ENCODE assay signal across 8 cellular contexts in the genomic region with DNA sequence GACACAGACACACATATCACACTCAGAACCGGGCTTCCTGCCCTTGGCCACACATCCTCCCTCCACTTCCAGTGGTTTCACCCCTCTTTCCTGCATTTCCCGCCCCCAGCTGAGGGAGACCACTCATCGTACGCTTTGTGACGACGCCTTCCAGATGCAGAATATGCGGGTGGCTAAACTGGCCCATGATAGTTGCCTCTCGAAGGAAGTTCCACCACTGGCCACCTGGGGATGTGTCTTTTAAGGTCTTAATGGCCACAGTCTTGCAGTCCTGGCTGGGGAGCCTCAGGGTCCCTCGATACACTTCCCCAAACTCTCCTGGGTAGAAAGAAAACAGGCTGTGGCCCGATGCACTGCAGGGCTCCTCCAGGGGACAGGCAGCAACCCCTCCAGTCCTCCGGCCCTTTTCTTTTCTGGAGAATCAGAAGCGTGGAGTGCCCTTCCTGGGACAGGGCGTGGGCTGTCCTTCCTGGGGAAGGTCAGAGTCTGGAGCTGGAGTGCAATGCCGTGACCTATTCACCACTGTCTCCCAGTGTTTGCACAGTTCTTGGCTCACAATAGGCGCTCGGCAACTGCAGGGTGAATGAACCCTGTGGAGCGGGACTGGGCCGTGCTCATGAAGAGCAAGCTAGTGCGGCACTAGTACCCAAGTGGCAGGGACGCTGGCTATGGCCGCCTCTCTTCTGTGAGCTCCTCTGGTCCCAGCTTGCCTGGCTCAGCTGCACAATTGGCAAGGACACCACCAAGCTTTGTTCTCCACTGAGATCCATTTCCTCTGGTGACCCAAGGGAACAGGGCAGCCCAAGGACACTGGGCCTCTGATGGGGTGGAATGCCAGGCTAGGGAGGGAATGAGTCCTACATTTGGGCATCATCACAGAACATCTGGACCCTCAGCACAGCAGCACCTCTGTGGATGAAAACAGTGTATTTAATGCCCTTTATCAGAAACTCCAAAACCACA. TPM values are rescaled to one million over a fixed set of nuclear protein-coding genes. Genes with fewer than 3 reads are reported as not detected.
DNase-seq lines count a peak whose midpoint lies in the region; ATAC-seq and TF ChIP-seq lines count a peak whose summit lies in the region.

No MANE protein-coding gene starts in this region.

- ATAC-seq in naive thymus-derived CD8-positive, alpha-beta T cell = no peak
- ATAC-seq in sciatic nerve = no peak

- WGBS in HUES64 = 87% methylated on average over 21 of the region's 21 CpGs
- WGBS in esophagus muscularis mucosa = 71% methylated on average over 11 of the region's 21 CpGs

- no peak overlapping the region for H3K9ac ChIP-seq in HUES64 (ENCODE audit: low read depth, low read length)

- H3K27me3 Mint-ChIP-seq in naive thymus-derived CD8-positive, alpha-beta T cell = no peaks in the 10 kb centered on the region

- H3K27ac Mint-ChIP-seq in naive thymus-derived CD8-positive, alpha-beta T cell = peak overlapping the region; percentile 27 to 95 (median 85)

- peaks cover 11 to 31% (median 17%) of the 10 kb centered on the region in 4 donors for H3K4me1 Mint-ChIP-seq in naive thymus-derived CD8-positive, alpha-beta T cell

- no peak overlapping the region for H3K4me3 ChIP-seq in HUES64 (ENCODE audit: low read length)
- H3K4me3 ChIP-seq in coronary artery = no peak overlapping the region
- no peak overlapping the region for H3K4me3 ChIP-seq in esophagus muscularis mucosa
- no peak overlapping the region for H3K4me3 ChIP-seq in SJCRH30

- no peak for TF ChIP-seq CTCF in coronary artery (IDR thresholded peaks at IDR 0.05)
- TF ChIP-seq CTCF in esophagus muscularis mucosa (IDR thresholded peaks at IDR 0.05) = peak in 1 of 3 experiments; percentile 21

- peak overlapping the region; percentile 25; the same call in 1 of the 2 replicates for H3K27ac ChIP-seq in HUES64 (ENCODE audit: low read depth, low read length)
- no peak overlapping the region for H3K27ac ChIP-seq in coronary artery
- H3K27ac ChIP-seq in esophagus muscularis mucosa (replicated peaks in 1 of 4) = peak overlapping the region in 2 of 4 donors; percentile 10 to 11
- no peak overlapping the region for H3K27ac ChIP-seq in SJCRH30

- no peaks in the 10 kb centered on the region for H3K9me3 Mint-ChIP-seq in naive thymus-derived CD8-positive, alpha-beta T cell

- H3K4me1 ChIP-seq in HUES64 (ENCODE audit: insufficient read depth, low read length) (no peaks in the 10 kb centered on the region), esophagus muscularis mucosa (peaks cover 45 to 56% (median 51%) of the 10 kb centered on the region in 4 donors), SJCRH30 (no peaks in the 10 kb centered on the region)

- H3K36me3 Mint-ChIP-seq in naive thymus-derived CD8-positive, alpha-beta T cell = peaks cover 0 to 87% (median 0%) of the 10 kb centered on the region in 3 donors

- H3K27me3 ChIP-seq in HUES64 (ENCODE audit: insufficient read depth, low read length) (no peaks in the 10 kb centered on the region), esophagus muscularis mucosa (no peaks in the 10 kb centered on the region), SJCRH30 (no peaks in the 10 kb centered on the region)

- TF ChIP-seq POLR2A in esophagus muscularis mucosa (IDR thresholded peaks at IDR 0.05; ENCODE audit: low read depth) = no peak

- H3K36me3 ChIP-seq in HUES64 (ENCODE audit: insufficient read depth, low read length) = peaks cover 97% of the 10 kb centered on the region
- H3K36me3 ChIP-seq in esophagus muscularis mucosa = peaks cover 0 to 25% (median 16%) of the 10 kb centered on the region in 4 donors
- H3K36me3 ChIP-seq in SJCRH30 = peaks cover 12% of the 10 kb centered on the region; the same call in 1 of the 2 replicates

- DNase-seq in EL = peak; percentile 23
- peak; percentile 65 for DNase-seq in coronary artery (ENCODE audit: low spot score)
- DNase-seq in naive thymus-derived CD8-positive, alpha-beta T cell = no peak
- no peak for DNase-seq in GM03348 (ENCODE audit: low spot score)
- DNase-seq in esophagus muscularis mucosa (ENCODE audit: extremely low spot score) = no peak
- DNase-seq in sciatic nerve (ENCODE audit: low spot score) = no peak
- DNase-seq in SJCRH30 = no peak

- intact Hi-C loops in esophagus muscularis mucosa (cut with DNase I) (no loop called here), sciatic nerve (cut with DNase I) (no loop called here)

- TF ChIP-seq EP300 in esophagus muscularis mucosa (IDR thresholded peaks at IDR 0.05) = no peak

- H3K9me3 ChIP-seq in HUES64 (ENCODE audit: insufficient read depth, low read depth, low read length) = no peaks in the 10 kb centered on the region
- H3K9me3 ChIP-seq in esophagus muscularis mucosa = no peaks in the 10 kb centered on the region
- H3K9me3 ChIP-seq in SJCRH30 (replicated peaks) = no peaks in the 10 kb centered on the region

- H3K4me3 Mint-ChIP-seq in naive thymus-derived CD8-positive, alpha-beta T cell = peak overlapping the region in 2 of 10 donors; percentile 1 to 22

- POLR2A ChIA-PET in naive thymus-derived CD8-positive, alpha-beta T cell (lab: Charles Lee) = interaction anchor here (1.0 to 11.9 kb wide), 3 partner anchors 10 to 16 kb away, joined by 3 to 91 read pairs (median 17); partner anchors contain the start of gene EPHA1

RNA-seq across cellular contexts. Expression of gene EPHA1, which starts 13.2 kb away (rescaled TPM):
- polyA plus RNA-seq in HUES64 (2013, experiment 1 of 2) = 68.9 TPM
- 65.9 TPM for polyA plus RNA-seq in HUES64 (2013, experiment 2 of 2)
- total RNA-seq in naive thymus-derived CD8-positive, alpha-beta T cell = 10 to 100 TPM; 44.8 to 44.9 TPM
- polyA plus RNA-seq in naive thymus-derived CD8-positive, alpha-beta T cell = 10 to 100 TPM; 10.1 to 37.1 (median 16.2) TPM
- total RNA-seq in esophagus muscularis mucosa (under 1 TPM in 2 of 4 donors, not detected in 2; 0.17 to 0.23 TPM), sciatic nerve (0.22 TPM)
- 0.32 and 1.0 TPM in 2 replicates for total RNA-seq in SJCRH30 (2014; rRNA removed; shearing (Covaris generic))

RNA-seq across cellular contexts. Expression of gene ZYX, which starts 14.3 kb away (rescaled TPM):
- 154 TPM for polyA plus RNA-seq in HUES64 (2013, experiment 1 of 2)
- 147 TPM for polyA plus RNA-seq in HUES64 (2013, experiment 2 of 2)
- 100 to 1,000 TPM; 138 to 151 TPM for total RNA-seq in naive thymus-derived CD8-positive, alpha-beta T cell
- 100 to 1,000 TPM in 1 of 3 donors, 10 to 100 TPM in 2; 58.6 to 142 (median 82.6) TPM for polyA plus RNA-seq in naive thymus-derived CD8-positive, alpha-beta T cell
- total RNA-seq in esophagus muscularis mucosa = 100 to 1,000 TPM; 186 to 469 (median 245) TPM
- 178 TPM for total RNA-seq in sciatic nerve
- 34.6 and 35.9 TPM in 2 replicates for total RNA-seq in SJCRH30 (2014; rRNA removed; shearing (Covaris generic))

RNA-seq across cellular contexts. Expression of gene FAM131B, which starts 33.0 kb away (rescaled TPM):
- polyA plus RNA-seq in HUES64 (2013, experiment 1 of 2) = 14.9 TPM
- 16.0 TPM for polyA plus RNA-seq in HUES64 (2013, experiment 2 of 2)
- total RNA-seq in naive thymus-derived CD8-positive, alpha-beta T cell = 1 to 10 TPM in 1 of 2 experiments, under 1 TPM in 1; 0.78 to 1.2 TPM
- polyA plus RNA-seq in naive thymus-derived CD8-positive, alpha-beta T cell = 1 to 10 TPM in 1 of 3 donors, under 1 TPM in 2; 0.44 to 1.1 (median 0.54) TPM
- total RNA-seq in esophagus muscularis mucosa (1 to 10 TPM in 3 of 4 donors, under 1 TPM in 1; 0.42 to 2.0 (median 1.3) TPM), sciatic nerve (2.6 TPM)
- total RNA-seq in SJCRH30 (2014; rRNA removed; shearing (Covaris generic)) = 0.15 and 0.22 TPM in 2 replicates

RNA-seq across cellular contexts. Expression of gene TAS2R60, which starts 47.8 kb away (rescaled TPM):
- not detected for polyA plus RNA-seq in HUES64 (2013, experiment 1 of 2)
- not detected for polyA plus RNA-seq in HUES64 (2013, experiment 2 of 2)
- total RNA-seq in naive thymus-derived CD8-positive, alpha-beta T cell = 1 to 10 TPM in 1 of 2 experiments, under 1 TPM in 1; 0.96 to 1.0 TPM
- under 1 TPM in 1 of 3 donors, not detected in 2; 0.23 TPM for polyA plus RNA-seq in naive thymus-derived CD8-positive, alpha-beta T cell
- total RNA-seq in esophagus muscularis mucosa (under 1 TPM in 1 of 4 donors, not detected in 3; 0.34 TPM), sciatic nerve (0.40 TPM)
- not detected in 2 replicates for total RNA-seq in SJCRH30 (2014; rRNA removed; shearing (Covaris generic))

Comparison
In these comparisons a context has a peak if more than half of its experiments do, and no peak if none do; other contexts are left out.
1. DNase-seq: peak in EL (single experiment) and coronary artery (single experiment); none in naive thymus-derived CD8-positive, alpha-beta T cell (0 of 10), GM03348 (single experiment), esophagus muscularis mucosa (single experiment), sciatic nerve (single experiment) and SJCRH30 (0 of 2).
2. RNA of gene EPHA1, which starts 13.2 kb away (total RNA-seq): 44.8 to 44.9 TPM in naive thymus-derived CD8-positive, alpha-beta T cell; 0.32 to 1.0 TPM in SJCRH30, 0.22 TPM in sciatic nerve (single experiment) and 0.17 to 0.23 TPM in esophagus muscularis mucosa; every median in the first group is over 10 times any median in the second.